ENCODE assay signal across 10 cellular contexts in the genomic region with DNA sequence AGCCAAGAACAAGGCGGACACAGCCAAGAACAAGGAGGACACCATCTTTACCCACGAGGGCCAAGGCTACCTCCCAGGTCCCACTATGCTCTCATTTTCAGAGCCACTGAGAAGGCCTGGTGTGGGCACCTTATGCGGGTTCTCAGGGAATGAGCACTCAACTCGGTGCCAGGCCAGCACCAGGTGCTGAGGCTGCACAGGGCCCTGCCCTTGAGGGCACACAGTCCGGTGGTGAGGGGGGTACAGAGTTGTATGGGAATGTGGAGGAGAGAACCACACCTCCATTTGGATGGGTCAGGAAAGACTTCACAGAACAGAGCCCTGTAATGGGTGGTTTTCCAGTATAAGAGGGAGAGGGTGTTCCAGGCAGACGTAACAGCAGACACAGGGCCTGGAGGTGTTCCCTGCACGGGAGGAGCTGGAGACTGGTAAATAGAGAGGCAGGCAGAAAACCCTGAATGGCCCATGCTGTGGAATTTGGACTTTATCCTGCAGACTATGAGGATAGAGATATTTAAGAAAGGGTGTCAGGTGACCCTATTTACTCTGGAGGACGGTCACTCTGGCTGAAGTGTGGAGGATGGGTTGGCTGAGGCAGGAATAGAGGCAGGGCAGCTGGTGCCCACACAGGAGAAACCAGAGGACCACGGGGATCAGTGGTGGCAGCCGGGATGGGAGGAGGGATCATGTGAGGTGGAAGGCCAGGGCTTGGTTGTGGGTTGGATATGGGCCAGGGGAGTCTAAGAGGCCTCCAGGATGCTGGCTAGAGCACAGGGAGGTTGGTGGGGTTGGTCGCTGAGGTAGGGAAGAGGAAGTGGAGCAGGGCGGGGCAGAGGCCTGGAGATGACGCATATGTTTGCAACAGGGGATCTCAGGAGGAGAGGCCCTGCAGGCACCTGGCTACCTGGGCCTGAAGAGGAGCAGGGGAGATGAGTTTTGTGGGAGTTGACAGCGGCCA. TPM values are rescaled to one million over a fixed set of nuclear protein-coding genes. Genes with fewer than 3 reads are reported as not detected.
A peak's percentile ranks its signal among the peaks of the same experiment; 100 is the strongest.
DNase-seq lines count a peak whose midpoint lies in the region; ATAC-seq and TF ChIP-seq lines count a peak whose summit lies in the region.
"Had no signal": no experiment of that assay in that cellular context is flagged by ENCODE, and none has a peak within 500 bp of the region (broad histone marks: within the 10 kb centered on the region; RNA-seq: fewer than 3 reads in every experiment).

No MANE protein-coding gene starts in this region.

- in situ Hi-C loops in transverse colon (cut with MboI; ENCODE audit: low pct_ligation_motif_present in 1 of 4, low pct_unique_long_range_greater_than_20kb in 1 of 4, low sequenced_read_pairs in 3 of 4) = no loop called here

- H3K4me1 ChIP-seq in Peyer's patch (peaks cover 0 to 27% (median 4%) of the 10 kb centered on the region in 4 donors), foreskin keratinocyte (peaks cover 3% of the 10 kb centered on the region), transverse colon (peaks cover 5 to 37% (median 13%) of the 10 kb centered on the region in 4 donors)
- H3K4me1 ChIP-seq: ascending aorta had no signal

- TF ChIP-seq POLR2A in Peyer's patch (IDR thresholded peaks at IDR 0.05) (peak; percentile 31 to 61), transverse colon (IDR thresholded peaks at IDR 0.05) (peak; percentile 68)

- peak; percentile 61 for DNase-seq in activated CD8-positive, alpha-beta memory T cell treated with anti-CD3 and anti-CD28 coated beads, Interleukin-2, amount 10 ng/mL, durations not matched to agents 7 days and 5 days
- no peak for DNase-seq in activated CD8-positive, alpha-beta memory T cell treated with anti-CD3 and anti-CD28 coated beads, Interleukin-2, amount 50 U/mL, for 4 hours
- DNase-seq in Peyer's patch = peak in 2 of 3 donors; percentile 86 to 90
- DNase-seq in foreskin keratinocyte = peak; percentile 47 to 75
- peak; percentile 88 for DNase-seq in transverse colon
- DNase-seq in NCI-H524 treated with DMSO at 0.1 percent for 48 hours (lab: John Stamatoyannopoulos, UW) = no peak
- DNase-seq in HEK293T (ENCODE audit: extremely low spot score) = no peak
- no peak for DNase-seq in NCI-H1092 treated with DMSO at 0.1 percent for 48 hours (lab: John Stamatoyannopoulos, UW)
- DNase-seq: foreskin melanocyte had no signal

- H3K9me3 ChIP-seq in Peyer's patch = no peaks in the 10 kb centered on the region
- H3K9me3 ChIP-seq in transverse colon = no peaks in the 10 kb centered on the region
- H3K9me3 ChIP-seq: ascending aorta had no signal

- H3K27me3 ChIP-seq in Peyer's patch = no peaks in the 10 kb centered on the region
- H3K27me3 ChIP-seq in foreskin keratinocyte = peaks cover 2% of the 10 kb centered on the region
- H3K27me3 ChIP-seq in transverse colon = no peaks in the 10 kb centered on the region
- H3K27me3 ChIP-seq: ascending aorta had no signal

- intact Hi-C loops in transverse colon (cut with DNase I; ENCODE audit: low total_unique reads) = no loop called here

- H3K4me1 Mint-ChIP-seq in activated CD8-positive, alpha-beta memory T cell treated with anti-CD3 and anti-CD28 coated beads, Interleukin-2, amount 10 ng/mL, durations not matched to agents 7 days and 5 days = peaks cover 9% of the 10 kb centered on the region

- POLR2A ChIA-PET in HEK293T (lab: Yijun Ruan, JAX) = no interaction called here

- ATAC-seq in activated CD8-positive, alpha-beta memory T cell treated with anti-CD3 and anti-CD28 coated beads, Interleukin-2, amount 10 ng/mL, durations not matched to agents 7 days and 5 days = peak; percentile 86
- ATAC-seq in foreskin keratinocyte = peak; percentile 100

- CTCF ChIA-PET in activated CD8-positive, alpha-beta memory T cell treated with anti-CD3 and anti-CD28 coated beads, Interleukin-2, amount 10 ng/mL, durations not matched to agents 7 days and 5 days (lab: Charles Lee) = no interaction called here
- CTCF ChIA-PET in HEK293T (lab: Yijun Ruan, JAX) = no interaction called here

- H3K27ac Mint-ChIP-seq in activated CD8-positive, alpha-beta memory T cell treated with anti-CD3 and anti-CD28 coated beads, Interleukin-2, amount 10 ng/mL, durations not matched to agents 7 days and 5 days = peak overlapping the region; percentile 25

- H3K27ac ChIP-seq in Peyer's patch (peak overlapping the region in 3 of 4 donors; percentile 61 to 90 (median 86)), foreskin keratinocyte (no peak overlapping the region), transverse colon (peak overlapping the region; percentile 85 to 91 (median 88))
- H3K27ac ChIP-seq: ascending aorta had no signal

- H3K36me3 Mint-ChIP-seq in activated CD8-positive, alpha-beta memory T cell treated with anti-CD3 and anti-CD28 coated beads, Interleukin-2, amount 10 ng/mL, durations not matched to agents 7 days and 5 days = no peaks in the 10 kb centered on the region

- no peak overlapping the region for H3K4me3 Mint-ChIP-seq in activated CD8-positive, alpha-beta memory T cell treated with anti-CD3 and anti-CD28 coated beads, Interleukin-2, amount 10 ng/mL, durations not matched to agents 7 days and 5 days

- H3K36me3 ChIP-seq in Peyer's patch (no peaks in the 10 kb centered on the region), transverse colon (no peaks in the 10 kb centered on the region)
- H3K36me3 ChIP-seq: ascending aorta had no signal

- 30 to 48% methylated on average over 6 to 14 of the region's 14 CpGs for WGBS in transverse colon (ENCODE audit: low coverage in 1 of 2), 2 donors

- peaks cover 25% of the 10 kb centered on the region for H3K27me3 Mint-ChIP-seq in activated CD8-positive, alpha-beta memory T cell treated with anti-CD3 and anti-CD28 coated beads, Interleukin-2, amount 10 ng/mL, durations not matched to agents 7 days and 5 days

- no peak overlapping the region for H3K4me3 ChIP-seq in Peyer's patch
- H3K4me3 ChIP-seq in transverse colon = no peak overlapping the region
- H3K4me3 ChIP-seq: ascending aorta had no signal

- no peaks in the 10 kb centered on the region for H3K9me3 Mint-ChIP-seq in activated CD8-positive, alpha-beta memory T cell treated with anti-CD3 and anti-CD28 coated beads, Interleukin-2, amount 10 ng/mL, durations not matched to agents 7 days and 5 days (ENCODE audit: low read depth)

- TF ChIP-seq CTCF in Peyer's patch (IDR thresholded peaks at IDR 0.05) (peak in 1 of 6 experiments; percentile 4), foreskin keratinocyte (conservative IDR thresholded peaks at IDR 0.05) (no peak), transverse colon (IDR thresholded peaks at IDR 0.05) (no peak)

- TF ChIP-seq EP300 in transverse colon (IDR thresholded peaks at IDR 0.05; ENCODE audit: low read depth) = peak; percentile 46

TF ChIP-seq in HEK293T, 16 proteins besides CTCF, POLR2A, EP300 and RAD21:
- TF ChIP-seq CTBP1 (IDR thresholded peaks at IDR 0.05; ENCODE audit: borderline replicate concordance) (no peak), HDGF (IDR thresholded peaks at IDR 0.05; ENCODE audit: borderline replicate concordance) (no peak), FOXK2 (IDR thresholded peaks at IDR 0.05) (no peak), LEF1 (IDR thresholded peaks at IDR 0.05; ENCODE audit: borderline replicate concordance) (no peak), SUZ12 (IDR thresholded peaks at IDR 0.05) (no peak)
TF ChIP-seq in HEK293T: peak in this region for 0.

RNA-seq across cellular contexts. Expression of a gene that starts 34.6 kb away (rescaled TPM):
- not detected for total RNA-seq in activated CD8-positive, alpha-beta memory T cell treated with anti-CD3 and anti-CD28 coated beads, Interleukin-2, amount 10 ng/mL, durations not matched to agents 7 days and 5 days
- total RNA-seq in Peyer's patch = 1 to 10 TPM in 1 of 4 donors, not detected in 3; 2.1 TPM
- total RNA-seq in foreskin keratinocyte = not detected in 2 replicates
- not detected in 2 replicates for polyA plus RNA-seq in foreskin keratinocyte
- total RNA-seq in transverse colon = 1 to 10 TPM in 2 of 4 donors, not detected in 2; 1.9 to 2.7 TPM
- total RNA-seq: ascending aorta had no signal

Comparison
In these comparisons a context has a peak if more than half of its experiments do, and no peak if none do; other contexts are left out.
1. DNase-seq: peak in activated CD8-positive, alpha-beta memory T cell treated with anti-CD3 and anti-CD28 coated beads, Interleukin-2, amount 10 ng/mL, durations not matched to agents 7 days and 5 days (single experiment), Peyer's patch (2 of 3), foreskin keratinocyte (2 of 2) and transverse colon (single experiment); none in activated CD8-positive, alpha-beta memory T cell treated with anti-CD3 and anti-CD28 coated beads, Interleukin-2, amount 50 U/mL, for 4 hours (single experiment), NCI-H524 treated with DMSO at 0.1 percent for 48 hours (single experiment), HEK293T (single experiment) and NCI-H1092 treated with DMSO at 0.1 percent for 48 hours (single experiment).